Comparison of ENCODE assay signal across 18 cellular contexts in the genomic region with DNA sequence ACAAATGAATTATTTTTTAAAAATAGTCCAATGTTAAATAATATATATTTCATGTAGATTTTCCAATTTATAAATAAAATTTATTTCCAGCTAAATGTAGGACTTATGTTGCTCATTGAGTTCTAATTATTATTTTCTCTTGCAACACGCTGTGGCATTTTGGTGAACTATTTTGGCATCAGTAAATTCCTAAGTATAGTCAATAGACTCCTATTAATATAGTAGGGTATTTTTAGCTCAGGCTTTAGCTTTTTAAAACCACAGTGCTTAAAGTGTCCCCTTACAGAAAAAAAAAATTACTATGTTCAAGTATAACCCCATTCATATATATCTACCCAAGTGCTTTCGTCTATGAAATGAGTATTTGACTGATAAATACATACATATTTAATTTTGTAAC.
A peak's percentile ranks its signal among the peaks of the same experiment; 100 is the strongest.
DNase-seq lines count a peak whose midpoint lies in the region; ATAC-seq and TF ChIP-seq lines count a peak whose summit lies in the region.
"Had no signal": no experiment of that assay in that cellular context is flagged by ENCODE, and none has a peak within 500 bp of the region (broad histone marks: within the 10 kb centered on the region; RNA-seq: fewer than 3 reads in every experiment).

No MANE protein-coding gene starts in this region.

- intact Hi-C loops in Right ventricle myocardium inferior (cut with DNase I), result no loop called here
- intact Hi-C loops in right cardiac atrium (cut with DNase I), result no loop called here
- intact Hi-C loops in heart right ventricle (cut with DNase I), result no loop called here
- intact Hi-C loops in left cardiac atrium (cut with DNase I), result no loop called here
- intact Hi-C loops in psoas muscle (cut with DNase I), result no loop called here
- intact Hi-C loops in ascending aorta (cut with DNase I), result no loop called here

- H3K4me3 ChIP-seq in right cardiac atrium (ENCODE audit: low read length), result no peak overlapping the region
- H3K4me3 ChIP-seq in heart right ventricle, result no peak overlapping the region
- no peak overlapping the region for H3K4me3 ChIP-seq in psoas muscle
- H3K4me3 ChIP-seq in ascending aorta, result no peak overlapping the region
- H3K4me3 ChIP-seq: BLaER1, HAP-1 had no signal

- no peaks in the 10 kb centered on the region for H3K4me1 ChIP-seq in right cardiac atrium (ENCODE audit: control insufficient read depth, insufficient read depth, low read length)
- peaks cover 0 to 8% (median 0%) of the 10 kb centered on the region in 9 donors for H3K4me1 ChIP-seq in heart right ventricle
- peaks cover 8% of the 10 kb centered on the region for H3K4me1 ChIP-seq in psoas muscle
- H3K4me1 ChIP-seq in ascending aorta, result no peaks in the 10 kb centered on the region
- H3K4me1 ChIP-seq: BLaER1, Caco-2, HAP-1 had no signal

- no peak for DNase-seq in Right ventricle myocardium inferior (ENCODE audit: missing footprints)
- no peak for DNase-seq in right cardiac atrium
- DNase-seq in heart right ventricle, result no peak
- DNase-seq in left cardiac atrium, result no peak
- DNase-seq in psoas muscle, result no peak
- no peak for DNase-seq in ascending aorta (ENCODE audit: low spot score in 2 of 2)
- DNase-seq: Caco-2; CD4-positive, CD25-positive, alpha-beta regulatory T cell; CD8-positive, alpha-beta T cell; DMS153; DND-41; GOT3; HFFc6 had no signal

- H3K36me3 ChIP-seq in heart right ventricle (no peaks in the 10 kb centered on the region), psoas muscle (ENCODE audit: insufficient read depth in 1 of 2, low read depth in 1 of 2) (no peaks in the 10 kb centered on the region), ascending aorta (no peaks in the 10 kb centered on the region)
- H3K36me3 ChIP-seq: BLaER1, HAP-1 had no signal

- no peaks in the 10 kb centered on the region for H3K9me3 ChIP-seq in right cardiac atrium (ENCODE audit: control insufficient read depth, low read length)
- peaks cover 0 to 11% (median 0%) of the 10 kb centered on the region in 11 donors for H3K9me3 ChIP-seq in heart right ventricle
- H3K9me3 ChIP-seq in psoas muscle, result no peaks in the 10 kb centered on the region
- no peaks in the 10 kb centered on the region for H3K9me3 ChIP-seq in ascending aorta
- H3K9me3 ChIP-seq: BLaER1, Caco-2, HAP-1 had no signal

- TF ChIP-seq CTCF in heart right ventricle (IDR thresholded peaks at IDR 0.05) (no peak), psoas muscle (IDR thresholded peaks at IDR 0.05) (no peak), ascending aorta (IDR thresholded peaks at IDR 0.05) (no peak)

- WGBS in right cardiac atrium, result 69% methylated on average over 2 of the region's 2 CpGs
- 43 to 57% methylated on average over 2 of the region's 2 CpGs for WGBS in heart right ventricle, 2 donors
- WGBS in psoas muscle, 3 donors, result 29 to 51% (median 41%) methylated on average over 2 of the region's 2 CpGs

- no peaks in the 10 kb centered on the region for H3K27me3 ChIP-seq in right cardiac atrium (ENCODE audit: control insufficient read depth, insufficient read depth)
- H3K27me3 ChIP-seq in heart right ventricle, result no peaks in the 10 kb centered on the region
- no peaks in the 10 kb centered on the region for H3K27me3 ChIP-seq in psoas muscle (ENCODE audit: insufficient read depth in 3 of 3, low read length in 2 of 3)
- no peaks in the 10 kb centered on the region for H3K27me3 ChIP-seq in ascending aorta
- H3K27me3 ChIP-seq: BLaER1 had no signal

- H3K27ac ChIP-seq in right cardiac atrium (ENCODE audit: low read length) (no peak overlapping the region), heart right ventricle (peak overlapping the region in 1 of 10 donors; percentile 35), psoas muscle (no peak overlapping the region), ascending aorta (no peak overlapping the region)
- H3K27ac ChIP-seq: 22Rv1, BLaER1, C4-2B had no signal

- peak; percentile 48 for ATAC-seq in Right ventricle myocardium inferior
- ATAC-seq in right cardiac atrium, result no peak
- ATAC-seq in heart right ventricle, result peak in 5 of 8 donors; percentile 44 to 75 (median 55)
- ATAC-seq in left cardiac atrium, result no peak
- peak in 3 of 4 donors; percentile 43 to 61 (median 58) for ATAC-seq in psoas muscle
- no peak for ATAC-seq in HG03521 (IDR thresholded peaks at IDR 0.05; ENCODE audit: unreplicated experiment)
- ATAC-seq: CD8-positive, alpha-beta T cell had no signal

Comparison
In these comparisons a context has a peak if more than half of its experiments do, and no peak if none do; other contexts are left out.
1. ATAC-seq: peak in Right ventricle myocardium inferior (single experiment), heart right ventricle (5 of 8) and psoas muscle (3 of 4); none in right cardiac atrium (0 of 2), left cardiac atrium (0 of 2) and HG03521 (single experiment).